Comparison of ENCODE assay signal across 16 cellular contexts in the genomic region with DNA sequence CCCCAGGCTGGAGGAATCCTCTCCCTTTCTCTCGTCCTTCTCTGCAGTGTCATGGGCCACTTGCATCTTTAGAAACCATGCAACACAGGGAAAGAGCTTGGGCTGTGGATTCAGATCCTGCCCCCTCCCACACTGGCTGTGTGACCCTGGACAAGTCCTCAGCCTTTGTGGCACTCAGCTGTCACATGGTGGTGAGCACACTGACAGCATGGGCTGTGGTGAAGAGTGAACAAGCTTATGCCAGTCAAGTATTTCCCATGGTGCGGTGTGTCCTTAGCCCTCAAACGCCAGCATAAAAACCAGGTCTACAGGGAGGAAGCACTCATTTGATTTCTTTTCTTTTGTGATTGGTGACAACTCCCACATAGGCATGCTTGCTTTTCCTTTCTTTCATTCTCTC.
"Had no signal": no experiment of that assay in that cellular context is flagged by ENCODE, and none has a peak within 500 bp of the region (broad histone marks: within the 10 kb centered on the region; RNA-seq: fewer than 3 reads in every experiment).

No MANE protein-coding gene starts in this region.

- H3K9me3 Mint-ChIP-seq: memory B cell; neural crest cell; stimulated activated memory B cell treated with anti-CD40 and anti-IgM and Interleukin-4, amounts not matched to agents 10 μg/mL and 1 μg/mL and 100 μg/mL, for 72 hours; T-cell; type B pancreatic cell had no signal

- H3K27me3 Mint-ChIP-seq: memory B cell; stimulated activated memory B cell treated with anti-CD40 and anti-IgM and Interleukin-4, amounts not matched to agents 10 μg/mL and 1 μg/mL and 100 μg/mL, for 72 hours; T-cell; type B pancreatic cell had no signal

- DNase-seq: activated CD8-positive, alpha-beta memory T cell treated with anti-CD3 and anti-CD28 coated beads, Interleukin-2, amount 50 U/mL, for 48 hours; activated gamma-delta T cell; heart left ventricle; islet precursor cell; left colon; small intestine; stimulated activated CD4-positive, alpha-beta T cell treated with anti-CD3 and anti-CD28 coated beads, Interleukin-2, amount 100 ng/mL, for 24 hours; T-cell; T-helper 9 cell had no signal

- ATAC-seq: heart left ventricle; left colon; sciatic nerve; SK-N-SH treated with all-trans-retinoic acid at 6 μM for 48 hours; stimulated activated memory B cell treated with anti-CD40 and anti-IgM and Interleukin-4, amounts not matched to agents 10 μg/mL and 1 μg/mL and 100 μg/mL, for 72 hours had no signal

- H3K27ac Mint-ChIP-seq: activated T-helper 1 cell treated with anti-CD3 and anti-CD28 coated beads, Interleukin-12 subunit alpha, Interleukin-12 subunit beta, Interleukin-2, Interleukin-4 antibody, amounts not matched to agents 30 ng/mL and 10 ng/mL and 1 ng/mL, durations not matched to agents 14 hours and 24 hours and 36 hours; memory B cell; stimulated activated memory B cell treated with anti-CD40 and anti-IgM and Interleukin-4, amounts not matched to agents 10 μg/mL and 1 μg/mL and 100 μg/mL, for 72 hours; T-cell; type B pancreatic cell had no signal

- H3K4me1 Mint-ChIP-seq: neural crest cell; stimulated activated memory B cell treated with anti-CD40 and anti-IgM and Interleukin-4, amounts not matched to agents 10 μg/mL and 1 μg/mL and 100 μg/mL, for 72 hours had no signal

- H3K36me3 Mint-ChIP-seq: type B pancreatic cell had no signal

- H3K4me3 Mint-ChIP-seq: activated T-helper 1 cell treated with anti-CD3 and anti-CD28 coated beads, Interleukin-12 subunit alpha, Interleukin-12 subunit beta, Interleukin-2, Interleukin-4 antibody, amounts not matched to agents 30 ng/mL and 10 ng/mL and 1 ng/mL, durations not matched to agents 14 hours and 24 hours and 36 hours; memory B cell; neural crest cell; stimulated activated memory B cell treated with anti-CD40 and anti-IgM and Interleukin-4, amounts not matched to agents 10 μg/mL and 1 μg/mL and 100 μg/mL, for 72 hours; type B pancreatic cell had no signal
